ENCODE assay signal across 11 cellular contexts in genomic region chr16:78560997-78561396, GRCh38.
"Had no signal": no experiment of that assay in that cellular context is flagged by ENCODE, and none has a peak within 500 bp of the region (broad histone marks: within the 10 kb centered on the region; RNA-seq: fewer than 3 reads in every experiment).

No MANE protein-coding gene starts in this region.

- H3K4me2 ChIP-seq: GM23338 had no signal

- ATAC-seq: GM23338, HCT116 had no signal

- H3K36me3 ChIP-seq: HAP-1 had no signal

- H3K4me3 ChIP-seq: GM23248, GM23338, HAP-1 had no signal

- FAIRE-seq: H1, H54 had no signal

- H3K4me1 Mint-ChIP-seq: GM23338 had no signal

- H3K9ac ChIP-seq: GM23248 had no signal

- H3K27ac ChIP-seq: GM23248 had no signal

- DNase-seq: GM23248, GOT3, H7, H9, HCEC 1CT, HFFc6 had no signal

- H2AFZ ChIP-seq: GM23248, GM23338 had no signal

- H3K27ac Mint-ChIP-seq: GM23338, HFFc6 had no signal

- H3K4me3 Mint-ChIP-seq: GM23338, H9, HFFc6 had no signal

- H3K9me3 ChIP-seq: HAP-1 had no signal

- H3K4me1 ChIP-seq: HAP-1 had no signal
